Comparison of ENCODE assay signal across 8 cellular contexts in the genomic region with DNA sequence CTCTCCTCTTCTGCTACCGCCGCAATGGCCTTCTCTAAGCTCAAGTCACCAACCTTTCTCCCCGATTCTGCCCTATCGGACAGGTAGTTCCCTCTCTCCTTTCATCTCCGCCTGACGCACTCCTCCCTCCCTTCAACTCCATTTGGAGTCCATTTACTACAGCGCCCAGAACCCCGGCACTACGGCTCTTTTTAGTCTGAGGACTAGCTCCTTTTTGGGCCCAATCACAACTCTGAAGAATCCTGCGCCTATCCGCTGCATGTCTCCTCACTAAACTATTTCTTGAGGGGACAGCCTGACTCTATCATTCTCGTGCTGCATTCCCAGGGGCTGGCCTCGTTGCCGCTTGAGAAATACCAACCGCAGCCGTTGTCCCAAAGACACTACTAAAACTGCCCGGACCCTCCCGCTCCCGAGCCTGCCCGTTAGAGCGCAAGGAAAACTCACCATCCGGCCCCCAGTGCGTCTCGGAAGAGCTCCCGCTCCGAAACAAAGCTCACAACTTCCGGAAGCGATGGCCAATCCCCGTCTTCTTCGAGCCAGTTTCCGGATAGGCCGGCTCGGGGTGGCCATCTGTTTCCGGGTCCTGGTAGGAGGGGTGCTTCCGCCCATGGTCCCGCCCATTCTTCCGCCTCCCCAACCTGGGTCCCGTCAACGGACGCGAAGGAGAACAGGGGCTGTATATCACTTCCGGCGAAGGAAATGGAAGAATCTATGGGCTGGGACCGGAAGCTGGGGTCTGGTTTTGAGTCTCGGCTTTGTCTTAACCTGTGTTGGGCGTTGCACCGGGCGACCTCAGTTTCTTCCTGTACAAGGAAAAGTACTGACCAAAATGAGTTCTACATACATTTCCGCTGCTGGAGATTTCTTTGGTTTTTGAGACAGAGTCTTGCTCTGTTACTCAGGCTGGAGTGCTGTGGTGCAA. TPM values are rescaled to one million over a fixed set of nuclear protein-coding genes. Genes with fewer than 3 reads are reported as not detected.
DNase-seq lines count a peak whose midpoint lies in the region; ATAC-seq and TF ChIP-seq lines count a peak whose summit lies in the region.

A gene (minus strand): TSS at position 491 of the 925 bp plus-strand sequence. CDS start 2,776 bp downstream, outside the sequence.

- peak within 1 kb of the TSS; percentile 49 for H3K27ac ChIP-seq in osteoblast (ENCODE audit: low read depth, low read length)
- H3K27ac ChIP-seq in thoracic aorta: peak within 1 kb of the TSS; percentile 52 to 71

- H3K36me3 ChIP-seq in GM06990 (ENCODE audit: control insufficient read depth, insufficient read depth, low read length) (peaks cover 4% of the 10 kb centered on the region), osteoblast (ENCODE audit: insufficient read depth, low read length) (peaks cover 8% of the 10 kb centered on the region), thoracic aorta (no peaks in the 10 kb centered on the region)

- H3K9me3 ChIP-seq in osteoblast (ENCODE audit: low read depth, low read length): no peaks in the 10 kb centered on the region
- no peaks in the 10 kb centered on the region for H3K9me3 ChIP-seq in thoracic aorta

- H3K36me3 Mint-ChIP-seq in activated naive CD4-positive, alpha-beta T cell treated with anti-CD3 and anti-CD28 coated beads, Interleukin-2, amount 50 U/mL, for 24 hours: peaks cover 18% of the 10 kb centered on the region

- ATAC-seq in HG02588 (IDR thresholded peaks at IDR 0.05; ENCODE audit: unreplicated experiment) (peak; percentile 97), SK-N-SH treated with all-trans-retinoic acid at 6 μM for 48 hours (peak; percentile 99), thoracic aorta (ENCODE audit: insufficient number of reproducible peaks, low FRiP score, low read depth) (peak; percentile 82)

- no peaks in the 10 kb centered on the region for H4K20me1 ChIP-seq in osteoblast (ENCODE audit: insufficient read depth, low read length)

- H3K4me3 Mint-ChIP-seq in activated naive CD4-positive, alpha-beta T cell treated with anti-CD3 and anti-CD28 coated beads, Interleukin-2, amount 50 U/mL, for 24 hours: peak within 1 kb of the TSS; percentile 100

- no peaks in the 10 kb centered on the region for H3K9me3 Mint-ChIP-seq in activated naive CD4-positive, alpha-beta T cell treated with anti-CD3 and anti-CD28 coated beads, Interleukin-2, amount 50 U/mL, for 24 hours

- H3K27me3 Mint-ChIP-seq in activated naive CD4-positive, alpha-beta T cell treated with anti-CD3 and anti-CD28 coated beads, Interleukin-2, amount 50 U/mL, for 24 hours: no peaks in the 10 kb centered on the region

- peaks cover 21% of the 10 kb centered on the region for H3K4me1 Mint-ChIP-seq in activated naive CD4-positive, alpha-beta T cell treated with anti-CD3 and anti-CD28 coated beads, Interleukin-2, amount 50 U/mL, for 24 hours

- H3K4me1 ChIP-seq in osteoblast (ENCODE audit: insufficient read depth, low read length) (peaks cover 11% of the 10 kb centered on the region), thoracic aorta (ENCODE audit: control insufficient read depth in 1 of 2, low read depth in 2 of 2) (peaks cover 6 to 10% of the 10 kb centered on the region in 2 donors)

- no peaks in the 10 kb centered on the region for H3K27me3 ChIP-seq in GM06990 (replicated peaks; ENCODE audit: control insufficient read depth, insufficient read depth, low read length)
- H3K27me3 ChIP-seq in osteoblast (ENCODE audit: insufficient read depth, low read length): no peaks in the 10 kb centered on the region
- no peaks in the 10 kb centered on the region for H3K27me3 ChIP-seq in thoracic aorta (replicated peaks; ENCODE audit: insufficient read depth)

- H3K4me2 ChIP-seq in osteoblast (ENCODE audit: insufficient read depth, low read length): peak within 1 kb of the TSS; percentile 98

- DNase-seq in GM06990 (ENCODE audit: extremely low read depth, insufficient read length) (peak; percentile 94), NCI-H1092 (lab: John Stamatoyannopoulos, UW) (peak; percentile 91), glomerular visceral epithelial cell (ENCODE audit: extremely low spot score) (peak; percentile 97), osteoblast (ENCODE audit: insufficient read length, low spot score, missing footprints) (peak; percentile 98), thoracic aorta (ENCODE audit: low spot score) (peak; percentile 93)

- peak within 1 kb of the TSS; percentile 98 for H2AFZ ChIP-seq in osteoblast (ENCODE audit: low read length)

- H3K27ac Mint-ChIP-seq in activated naive CD4-positive, alpha-beta T cell treated with anti-CD3 and anti-CD28 coated beads, Interleukin-2, amount 50 U/mL, for 24 hours: peak within 1 kb of the TSS; percentile 94

- H3K4me3 ChIP-seq in GM06990 (replicated peaks; ENCODE audit: low read depth, low read length): peak within 1 kb of the TSS; percentile 78
- peak within 1 kb of the TSS; percentile 97 for H3K4me3 ChIP-seq in osteoblast (ENCODE audit: insufficient read depth, low read length)
- H3K4me3 ChIP-seq in thoracic aorta: peak within 1 kb of the TSS; percentile 72

- TF ChIP-seq CTCF in GM06990 (IDR thresholded peaks at IDR 0.05; ENCODE audit: insufficient read depth, low read length, poor library complexity, severe bottlenecking) (no peak), osteoblast (IDR thresholded peaks at IDR 0.05; ENCODE audit: extremely low read depth, low read depth, low read length) (no peak), thoracic aorta (IDR thresholded peaks at IDR 0.05) (no peak)

- H3K79me2 ChIP-seq in osteoblast (ENCODE audit: insufficient read depth, low read length): peaks cover 6% of the 10 kb centered on the region

TF ChIP-seq in SK-N-SH treated with all-trans-retinoic acid at 6 μM for 48 hours, 23 proteins besides CTCF, POLR2A, EP300 and RAD21 (continues in another document):
- TF ChIP-seq BACH2 (CRISPR knock-in tag; IDR thresholded peaks at IDR 0.05; ENCODE audit: borderline replicate concordance) (no peak), ZFP30 (CRISPR knock-in tag; IDR thresholded peaks at IDR 0.05) (no peak), GLIS3 (CRISPR knock-in tag; IDR thresholded peaks at IDR 0.05) (peak; percentile 5; the same call in 1 of the 2 replicates), ZNF70 (CRISPR knock-in tag; IDR thresholded peaks at IDR 0.05) (no peak), ESRRG (CRISPR knock-in tag; IDR thresholded peaks at IDR 0.05) (peak; percentile 37; the same call in 1 of the 2 replicates), TCF4 (CRISPR knock-in tag; IDR thresholded peaks at IDR 0.05; ENCODE audit: borderline replicate concordance) (peak; percentile 51; the same call in 1 of the 2 replicates), SNAI2 (CRISPR knock-in tag; IDR thresholded peaks at IDR 0.05) (peak; percentile 69; the same call in 1 of the 2 replicates), ZNF565 (CRISPR knock-in tag; conservative IDR thresholded peaks at IDR 0.05; ENCODE audit: low read depth) (no peak), TOX (CRISPR knock-in tag; IDR thresholded peaks at IDR 0.05; ENCODE audit: borderline replicate concordance) (no peak)
- TF ChIP-seq, protein P1, sequence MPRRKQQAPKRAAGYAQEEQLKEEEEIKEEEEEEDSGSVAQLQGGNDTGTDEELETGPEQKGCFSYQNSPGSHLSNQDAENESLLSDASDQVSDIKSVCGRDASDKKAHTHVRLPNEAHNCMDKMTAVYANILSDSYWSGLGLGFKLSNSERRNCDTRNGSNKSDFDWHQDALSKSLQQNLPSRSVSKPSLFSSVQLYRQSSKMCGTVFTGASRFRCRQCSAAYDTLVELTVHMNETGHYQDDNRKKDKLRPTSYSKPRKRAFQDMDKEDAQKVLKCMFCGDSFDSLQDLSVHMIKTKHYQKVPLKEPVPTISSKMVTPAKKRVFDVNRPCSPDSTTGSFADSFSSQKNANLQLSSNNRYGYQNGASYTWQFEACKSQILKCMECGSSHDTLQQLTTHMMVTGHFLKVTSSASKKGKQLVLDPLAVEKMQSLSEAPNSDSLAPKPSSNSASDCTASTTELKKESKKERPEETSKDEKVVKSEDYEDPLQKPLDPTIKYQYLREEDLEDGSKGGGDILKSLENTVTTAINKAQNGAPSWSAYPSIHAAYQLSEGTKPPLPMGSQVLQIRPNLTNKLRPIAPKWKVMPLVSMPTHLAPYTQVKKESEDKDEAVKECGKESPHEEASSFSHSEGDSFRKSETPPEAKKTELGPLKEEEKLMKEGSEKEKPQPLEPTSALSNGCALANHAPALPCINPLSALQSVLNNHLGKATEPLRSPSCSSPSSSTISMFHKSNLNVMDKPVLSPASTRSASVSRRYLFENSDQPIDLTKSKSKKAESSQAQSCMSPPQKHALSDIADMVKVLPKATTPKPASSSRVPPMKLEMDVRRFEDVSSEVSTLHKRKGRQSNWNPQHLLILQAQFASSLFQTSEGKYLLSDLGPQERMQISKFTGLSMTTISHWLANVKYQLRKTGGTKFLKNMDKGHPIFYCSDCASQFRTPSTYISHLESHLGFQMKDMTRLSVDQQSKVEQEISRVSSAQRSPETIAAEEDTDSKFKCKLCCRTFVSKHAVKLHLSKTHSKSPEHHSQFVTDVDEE (CRISPR knock-in tag; IDR thresholded peaks at IDR 0.05): peak; percentile 81
- TF ChIP-seq, protein P2, sequence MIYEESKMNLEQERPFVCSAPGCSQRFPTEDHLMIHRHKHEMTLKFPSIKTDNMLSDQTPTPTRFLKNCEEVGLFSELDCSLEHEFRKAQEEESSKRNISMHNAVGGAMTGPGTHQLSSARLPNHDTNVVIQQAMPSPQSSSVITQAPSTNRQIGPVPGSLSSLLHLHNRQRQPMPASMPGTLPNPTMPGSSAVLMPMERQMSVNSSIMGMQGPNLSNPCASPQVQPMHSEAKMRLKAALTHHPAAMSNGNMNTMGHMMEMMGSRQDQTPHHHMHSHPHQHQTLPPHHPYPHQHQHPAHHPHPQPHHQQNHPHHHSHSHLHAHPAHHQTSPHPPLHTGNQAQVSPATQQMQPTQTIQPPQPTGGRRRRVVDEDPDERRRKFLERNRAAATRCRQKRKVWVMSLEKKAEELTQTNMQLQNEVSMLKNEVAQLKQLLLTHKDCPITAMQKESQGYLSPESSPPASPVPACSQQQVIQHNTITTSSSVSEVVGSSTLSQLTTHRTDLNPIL (CRISPR knock-in tag; IDR thresholded peaks at IDR 0.05; ENCODE audit: low read depth): no peak
- TF ChIP-seq, protein P3, sequence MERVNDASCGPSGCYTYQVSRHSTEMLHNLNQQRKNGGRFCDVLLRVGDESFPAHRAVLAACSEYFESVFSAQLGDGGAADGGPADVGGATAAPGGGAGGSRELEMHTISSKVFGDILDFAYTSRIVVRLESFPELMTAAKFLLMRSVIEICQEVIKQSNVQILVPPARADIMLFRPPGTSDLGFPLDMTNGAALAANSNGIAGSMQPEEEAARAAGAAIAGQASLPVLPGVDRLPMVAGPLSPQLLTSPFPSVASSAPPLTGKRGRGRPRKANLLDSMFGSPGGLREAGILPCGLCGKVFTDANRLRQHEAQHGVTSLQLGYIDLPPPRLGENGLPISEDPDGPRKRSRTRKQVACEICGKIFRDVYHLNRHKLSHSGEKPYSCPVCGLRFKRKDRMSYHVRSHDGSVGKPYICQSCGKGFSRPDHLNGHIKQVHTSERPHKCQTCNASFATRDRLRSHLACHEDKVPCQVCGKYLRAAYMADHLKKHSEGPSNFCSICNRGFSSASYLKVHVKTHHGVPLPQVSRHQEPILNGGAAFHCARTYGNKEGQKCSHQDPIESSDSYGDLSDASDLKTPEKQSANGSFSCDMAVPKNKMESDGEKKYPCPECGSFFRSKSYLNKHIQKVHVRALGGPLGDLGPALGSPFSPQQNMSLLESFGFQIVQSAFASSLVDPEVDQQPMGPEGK (CRISPR knock-in tag; IDR thresholded peaks at IDR 0.05; ENCODE audit: borderline replicate concordance): no peak

RNA-seq across cellular contexts. Expression of the gene that starts here (rescaled TPM):
- 16.6 and 18.9 TPM in 2 replicates for total RNA-seq in osteoblast
- 10 to 100 TPM; 18.9 to 26.5 TPM for total RNA-seq in thoracic aorta

Comparison
In these comparisons a context has a peak if more than half of its experiments do, and no peak if none do; other contexts are left out.
1. Peak in every context shown above with its lines: DNase-seq, ATAC-seq, H3K4me3 ChIP-seq and H3K27ac ChIP-seq.